Comparison of ENCODE assay signal across 1 cellular context in genomic region chr20:21244808-21245207, GRCh38.
A peak's percentile ranks its signal among the peaks of the same experiment; 100 is the strongest.
TF ChIP-seq lines count a peak whose summit lies in the region.

No MANE protein-coding gene starts in this region.

TF ChIP-seq in HEK293, 187 proteins besides CTCF, POLR2A, EP300 and RAD21:
- TF ChIP-seq ZNF146 (tag by site-specific recombination; IDR thresholded peaks at IDR 0.05) (no peak), ZNF654 (tag by site-specific recombination; IDR thresholded peaks at IDR 0.05; ENCODE audit: low read depth) (no peak), ZFP3 (tag by site-specific recombination; IDR thresholded peaks at IDR 0.05; ENCODE audit: low read depth) (peak; percentile 77), ATF2 (tag by site-specific recombination; IDR thresholded peaks at IDR 0.05; ENCODE audit: low read depth) (no peak), ZNF18 (tag by site-specific recombination; IDR thresholded peaks at IDR 0.05) (no peak)
